ENCODE assay signal across 20 cellular contexts in the genomic region with DNA sequence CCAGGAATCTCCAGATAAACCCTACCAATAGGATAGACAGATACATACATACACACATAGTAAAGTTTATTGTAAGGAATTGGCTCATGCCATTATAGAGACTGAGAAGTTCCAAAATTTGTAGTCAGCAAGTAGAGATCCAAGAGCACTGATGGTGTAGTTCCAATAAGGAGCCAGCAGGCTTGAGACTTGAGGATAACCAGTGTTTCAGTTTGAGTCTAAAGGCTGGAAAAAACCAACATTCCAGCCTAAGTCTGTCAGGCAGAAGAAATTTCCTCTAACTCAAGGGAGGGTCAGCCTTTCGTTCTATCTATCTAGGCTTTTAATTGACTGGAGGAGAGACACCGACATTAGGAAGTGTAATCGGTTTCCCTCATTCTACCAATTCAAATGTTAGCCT.
"Had no signal": no experiment of that assay in that cellular context is flagged by ENCODE, and none has a peak within 500 bp of the region (broad histone marks: within the 10 kb centered on the region; RNA-seq: fewer than 3 reads in every experiment).

No MANE protein-coding gene starts in this region.

- H3K36me3 ChIP-seq: right atrium auricular region, transverse colon had no signal

- H3K36me3 Mint-ChIP-seq: activated naive CD8-positive, alpha-beta T cell treated with anti-CD3 and anti-CD28 coated beads for 36 hours; brain had no signal

- H3K27ac ChIP-seq: epithelial cell of prostate, right atrium auricular region, transverse colon had no signal

- H3K27ac Mint-ChIP-seq: activated B cell treated with CpG ODN at 0.5 μM for 24 hours; activated CD4-positive, alpha-beta T cell treated with anti-CD3 and anti-CD28 coated beads, Interleukin-2, amount 10 ng/mL, durations not matched to agents 24 days and 14 days; activated naive CD8-positive, alpha-beta T cell treated with anti-CD3 and anti-CD28 coated beads for 36 hours; activated T-cell treated with anti-CD3 and anti-CD28 coated beads, Interleukin-2, amount 50 U/mL, for 72 hours; brain; nephron; T-helper 1 cell treated with Interleukin-12 subunit alpha and Interleukin-12 subunit beta and Interleukin-4 antibody, amounts not matched to agents 30 μg/mL and 1 μg/mL, for 36 hours had no signal

- H3K9me3 Mint-ChIP-seq: activated CD4-positive, alpha-beta T cell treated with anti-CD3 and anti-CD28 coated beads, Interleukin-2, amount 10 ng/mL, durations not matched to agents 24 days and 14 days; activated naive CD8-positive, alpha-beta T cell treated with anti-CD3 and anti-CD28 coated beads for 36 hours; activated T-cell treated with anti-CD3 and anti-CD28 coated beads, Interleukin-2, amount 50 U/mL, for 72 hours; brain; central memory CD8-positive, alpha-beta T cell; nephron; T-helper 1 cell treated with Interleukin-12 subunit alpha and Interleukin-12 subunit beta and Interleukin-4 antibody, amounts not matched to agents 30 μg/mL and 1 μg/mL, for 36 hours had no signal

- ATAC-seq: activated T-cell treated with anti-CD3 and anti-CD28 coated beads, Interleukin-2, amount 50 U/mL, for 72 hours; stimulated activated naive CD8-positive, alpha-beta T cell treated with anti-CD3 and anti-CD28 coated beads, Interleukin-15, Interleukin-2, amounts not matched to agents 100 U/mL and 50 U/mL, for 24 hours had no signal

- H3K27me3 ChIP-seq: right atrium auricular region, transverse colon had no signal

- H3K4me1 ChIP-seq: right atrium auricular region, transverse colon had no signal

- DNase-seq: activated B cell treated with CpG ODN at 0.5 μM for 24 hours; activated CD4-positive, alpha-beta T cell treated with anti-CD3 and anti-CD28 coated beads, Interleukin-2, amount 10 ng/mL, durations not matched to agents 24 days and 14 days; activated CD8-positive, alpha-beta memory T cell treated with anti-CD3 and anti-CD28 coated beads, Interleukin-2, amount 50 U/mL, for 48 hours; activated gamma-delta T cell; activated naive CD8-positive, alpha-beta T cell treated with anti-CD3 and anti-CD28 coated beads for 36 hours; activated T-cell treated with anti-CD3 and anti-CD28 coated beads, Interleukin-2, amount 50 U/mL, for 72 hours; amygdala; effector CD8-positive, alpha-beta T cell; hypothalamus; kidney glomerular epithelial cell; occipital lobe; small intestine; stimulated activated naive CD8-positive, alpha-beta T cell treated with anti-CD3 and anti-CD28 coated beads, Interleukin-15, Interleukin-2, amounts not matched to agents 100 U/mL and 50 U/mL, for 24 hours; transverse colon had no signal

- H3K4me1 Mint-ChIP-seq: activated B cell treated with CpG ODN at 0.5 μM for 24 hours; activated CD4-positive, alpha-beta T cell treated with anti-CD3 and anti-CD28 coated beads, Interleukin-2, amount 10 ng/mL, durations not matched to agents 24 days and 14 days; activated naive CD8-positive, alpha-beta T cell treated with anti-CD3 and anti-CD28 coated beads for 36 hours; brain; central memory CD8-positive, alpha-beta T cell; nephron had no signal

- H3K4me3 ChIP-seq: right atrium auricular region, transverse colon had no signal

- H3K27me3 Mint-ChIP-seq: activated B cell treated with CpG ODN at 0.5 μM for 24 hours; activated CD4-positive, alpha-beta T cell treated with anti-CD3 and anti-CD28 coated beads, Interleukin-2, amount 10 ng/mL, durations not matched to agents 24 days and 14 days had no signal

- H3K9me3 ChIP-seq: right atrium auricular region, transverse colon had no signal

- H3K4me3 Mint-ChIP-seq: activated B cell treated with CpG ODN at 0.5 μM for 24 hours; activated CD4-positive, alpha-beta T cell treated with anti-CD3 and anti-CD28 coated beads, Interleukin-2, amount 10 ng/mL, durations not matched to agents 24 days and 14 days; activated naive CD8-positive, alpha-beta T cell treated with anti-CD3 and anti-CD28 coated beads for 36 hours; activated T-cell treated with anti-CD3 and anti-CD28 coated beads, Interleukin-2, amount 50 U/mL, for 72 hours; brain; central memory CD8-positive, alpha-beta T cell; nephron; T-helper 1 cell treated with Interleukin-12 subunit alpha and Interleukin-12 subunit beta and Interleukin-4 antibody, amounts not matched to agents 30 μg/mL and 1 μg/mL, for 36 hours had no signal
